In the genomic region with DNA sequence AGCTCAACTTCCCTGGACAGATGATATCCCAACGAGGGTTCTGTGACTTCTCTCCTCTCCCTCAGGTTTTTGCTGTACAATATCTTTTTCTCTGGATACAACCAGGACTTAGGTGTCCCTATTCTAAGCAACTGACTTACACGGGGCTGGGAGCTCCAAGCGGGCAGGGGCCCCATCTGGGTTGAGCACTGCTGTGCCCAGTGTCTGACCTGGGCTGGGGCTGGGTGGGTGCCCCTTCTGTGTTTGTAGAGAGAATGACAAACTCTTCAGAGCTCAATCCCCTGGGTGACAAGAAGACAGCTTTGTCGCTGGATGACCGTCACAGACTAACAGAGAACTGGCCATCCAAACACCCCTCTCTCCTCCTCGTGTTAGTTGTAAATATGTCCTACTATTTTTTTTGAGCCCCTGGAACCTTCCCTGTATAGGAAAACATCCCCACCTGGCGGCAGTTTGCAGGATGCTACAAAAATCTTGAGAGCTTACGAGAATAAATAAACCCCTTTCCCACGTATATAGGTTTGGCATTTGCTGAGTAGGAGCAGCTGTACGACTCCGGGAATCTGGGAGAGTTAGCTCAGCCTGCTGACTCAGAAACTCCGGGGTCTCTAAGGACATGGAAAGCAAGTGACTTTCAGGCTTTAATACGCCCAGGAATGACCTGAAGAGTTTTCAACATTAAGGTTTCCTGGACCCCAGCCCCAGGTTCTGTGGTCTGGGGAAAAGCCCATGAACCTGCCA, we compare ENCODE assay signal across 10 cellular contexts. TPM values are rescaled to one million over a fixed set of nuclear protein-coding genes. Genes with fewer than 3 reads are reported as not detected.
DNase-seq lines count a peak whose midpoint lies in the region; ATAC-seq and TF ChIP-seq lines count a peak whose summit lies in the region.
"Had no signal": no experiment of that assay in that cellular context is flagged by ENCODE, and none has a peak within 500 bp of the region (broad histone marks: within the 10 kb centered on the region; RNA-seq: fewer than 3 reads in every experiment).

No MANE protein-coding gene starts in this region.

- no peaks in the 10 kb centered on the region for H3K27me3 ChIP-seq in Karpas-422 (ENCODE audit: low read length)

- H4K20me1 ChIP-seq in Karpas-422 (ENCODE audit: insufficient read depth, low read depth, low read length) = no peaks in the 10 kb centered on the region

- H3K4me3 Mint-ChIP-seq in T-helper 2 cell treated with Interferon-gamma antibody and Interleukin-4, amounts not matched to agents 5 μg/mL and 100 μg/mL, for 36 hours = no peak overlapping the region
- H3K4me3 Mint-ChIP-seq: central memory CD8-positive, alpha-beta T cell had no signal

- H3K27me3 Mint-ChIP-seq in T-helper 2 cell treated with Interferon-gamma antibody and Interleukin-4, amounts not matched to agents 5 μg/mL and 100 μg/mL, for 36 hours (ENCODE audit: low read depth) = no peaks in the 10 kb centered on the region
- H3K27me3 Mint-ChIP-seq: central memory CD8-positive, alpha-beta T cell had no signal

- peak overlapping the region; percentile 37; the same call in 1 of the 2 replicates for H3K27ac ChIP-seq in Karpas-422 (ENCODE audit: low read length)
- H3K27ac ChIP-seq in angular gyrus (ENCODE audit: low read depth, low read length) = peak overlapping the region; percentile 37

- H3K4me3 ChIP-seq in AG09309 (ENCODE audit: control insufficient read depth, low read depth, low read length) (no peak overlapping the region), Karpas-422 (ENCODE audit: low read length) (no peak overlapping the region)
- H3K4me3 ChIP-seq: skin epidermis had no signal

- H3K9me2 ChIP-seq in Karpas-422 (replicated peaks; ENCODE audit: insufficient read depth, low read length) = no peaks in the 10 kb centered on the region

- H3K36me3 ChIP-seq in Karpas-422 (ENCODE audit: insufficient read depth, low read length) = peaks cover 25% of the 10 kb centered on the region; the same call in 1 of the 2 replicates

- peak; percentile 60 for TF ChIP-seq CTCF in AG09309 (IDR thresholded peaks at IDR 0.05; ENCODE audit: control insufficient read depth, insufficient read depth, low read depth, low read length, missing control alignments)

- H3K9ac ChIP-seq in Karpas-422 (ENCODE audit: low read length) = no peak overlapping the region

- H3K4me2 ChIP-seq in Karpas-422 (ENCODE audit: low read depth, low read length, poor library complexity, severe bottlenecking) = no peak overlapping the region

- H3K9me3 ChIP-seq in Karpas-422 (ENCODE audit: low read length) = no peaks in the 10 kb centered on the region

- H3K27ac Mint-ChIP-seq in T-helper 2 cell treated with Interferon-gamma antibody and Interleukin-4, amounts not matched to agents 5 μg/mL and 100 μg/mL, for 36 hours = no peak overlapping the region

- H3K4me1 ChIP-seq in Karpas-422 (ENCODE audit: low read length) = peaks cover 67% of the 10 kb centered on the region

- H2AFZ ChIP-seq in Karpas-422 (ENCODE audit: low read length) = no peak overlapping the region

- ATAC-seq in GM19395 (IDR thresholded peaks at IDR 0.05; ENCODE audit: unreplicated experiment) = no peak

- no peaks in the 10 kb centered on the region for H3K9me3 Mint-ChIP-seq in T-helper 2 cell treated with Interferon-gamma antibody and Interleukin-4, amounts not matched to agents 5 μg/mL and 100 μg/mL, for 36 hours
- H3K9me3 Mint-ChIP-seq: central memory CD8-positive, alpha-beta T cell had no signal

- DNase-seq in AG09309 (ENCODE audit: low read depth) = peak; percentile 29
- peak; percentile 72 for DNase-seq in Karpas-422
- peak; percentile 63 for DNase-seq in kidney tubule cell (ENCODE audit: low spot score)
- DNase-seq in activated CD8-positive, alpha-beta memory T cell treated with anti-CD3 and anti-CD28 coated beads, Interleukin-2, amount 50 U/mL, for 48 hours = no peak
- no peak for DNase-seq in stimulated activated CD4-positive, alpha-beta T cell treated with anti-CD3 and anti-CD28 coated beads, Interleukin-15, amount 100 ng/mL, for 24 hours
- no peak for DNase-seq in T-helper 2 cell treated with Interferon-gamma antibody and Interleukin-4, amounts not matched to agents 5 μg/mL and 100 μg/mL, for 36 hours (ENCODE audit: low spot score)

- H3K4me1 Mint-ChIP-seq in T-helper 2 cell treated with Interferon-gamma antibody and Interleukin-4, amounts not matched to agents 5 μg/mL and 100 μg/mL, for 36 hours (ENCODE audit: low read depth) = peaks cover 2% of the 10 kb centered on the region

- H3K36me3 Mint-ChIP-seq in T-helper 2 cell treated with Interferon-gamma antibody and Interleukin-4, amounts not matched to agents 5 μg/mL and 100 μg/mL, for 36 hours (ENCODE audit: low read depth) = no peaks in the 10 kb centered on the region

- 0 out of 2 replicates have a peak, but pooled peaks cover 2% of the 10 kb centered on the region for H3K79me2 ChIP-seq in Karpas-422 (ENCODE audit: low read length)

RNA-seq across cellular contexts. Expression of gene RCVRN, which starts 23.7 kb away (rescaled TPM):
- total RNA-seq in Karpas-422 (2014; rRNA removed; shearing (Covaris generic); ENCODE audit: low replicate concordance) = not detected in 2 replicates

Comparison
In these comparisons a context has a peak if more than half of its experiments do, and no peak if none do; other contexts are left out.
1. DNase-seq: peak in AG09309 (single experiment), Karpas-422 (single experiment) and kidney tubule cell (single experiment); none in activated CD8-positive, alpha-beta memory T cell treated with anti-CD3 and anti-CD28 coated beads, Interleukin-2, amount 50 U/mL, for 48 hours (single experiment), stimulated activated CD4-positive, alpha-beta T cell treated with anti-CD3 and anti-CD28 coated beads, Interleukin-15, amount 100 ng/mL, for 24 hours (single experiment) and T-helper 2 cell treated with Interferon-gamma antibody and Interleukin-4, amounts not matched to agents 5 μg/mL and 100 μg/mL, for 36 hours (single experiment).